Comparison of ENCODE assay signal across 13 cellular contexts in the genomic region with DNA sequence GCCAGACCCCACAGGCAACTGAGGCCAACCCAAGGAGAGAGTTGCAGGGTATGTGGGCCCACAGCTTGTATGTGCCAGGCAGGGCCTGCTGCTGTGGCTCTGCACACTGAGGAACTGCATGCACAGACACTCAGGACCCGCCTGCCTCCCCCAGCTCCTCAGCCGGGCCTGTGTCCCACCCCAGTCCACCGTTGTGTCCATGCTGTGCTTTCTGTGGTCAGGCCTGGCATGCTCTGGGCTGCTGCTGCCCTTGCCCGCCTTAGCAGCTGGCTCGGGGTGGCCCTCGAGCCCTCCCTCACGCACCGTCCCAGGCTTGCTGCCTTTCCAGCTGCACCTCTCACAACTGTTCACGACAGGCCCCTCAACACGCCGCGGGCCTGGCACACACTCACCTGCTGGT. TPM values are rescaled to one million over a fixed set of nuclear protein-coding genes. Genes with fewer than 3 reads are reported as not detected.
DNase-seq lines count a peak whose midpoint lies in the region; ATAC-seq and TF ChIP-seq lines count a peak whose summit lies in the region.
"Had no signal": no experiment of that assay in that cellular context is flagged by ENCODE, and none has a peak within 500 bp of the region (broad histone marks: within the 10 kb centered on the region; RNA-seq: fewer than 3 reads in every experiment).

No MANE protein-coding gene starts in this region.

- no peaks in the 10 kb centered on the region for H3K9me3 ChIP-seq in mesenchymal stem cell (ENCODE audit: control insufficient read depth, low read length)
- no peaks in the 10 kb centered on the region for H3K9me3 ChIP-seq in thoracic aorta
- H3K9me3 ChIP-seq: body of pancreas, SJSA1 had no signal

- peak overlapping the region; percentile 97 for H3K27ac Mint-ChIP-seq in activated T-cell treated with anti-CD3 and anti-CD28 coated beads, Interleukin-2, amount 50 U/mL, for 72 hours
- peak overlapping the region; percentile 93 for H3K27ac Mint-ChIP-seq in activated T-helper 2 cell treated with anti-CD3 and anti-CD28 coated beads, Interferon-gamma antibody, Interleukin-2, Interleukin-4, amounts not matched to agents 10 μg/mL and 5 μg/mL and 100 μg/mL, durations not matched to agents 14 hours and 24 hours and 36 hours

- peak overlapping the region; percentile 96 to 98 for H2BK12ac ChIP-seq in mesenchymal stem cell (ENCODE audit: low read length in 2 of 2)

- peak overlapping the region; percentile 50 for H2BK120ac ChIP-seq in mesenchymal stem cell (ENCODE audit: low read depth, low read length)

- H3K27me3 ChIP-seq in mesenchymal stem cell (ENCODE audit: control insufficient read depth in 1 of 2, insufficient read depth in 1 of 2, low read length in 2 of 2), result no peaks in the 10 kb centered on the region
- H3K27me3 ChIP-seq in thoracic aorta (replicated peaks; ENCODE audit: insufficient read depth), result no peaks in the 10 kb centered on the region
- H3K27me3 ChIP-seq: body of pancreas had no signal

- H4K91ac ChIP-seq in mesenchymal stem cell (ENCODE audit: low read length), result peak overlapping the region; percentile 99

- H3K4me1 ChIP-seq in mesenchymal stem cell (ENCODE audit: control insufficient read depth, insufficient read depth, low read depth, low read length) (peaks cover 44% of the 10 kb centered on the region), thoracic aorta (ENCODE audit: control insufficient read depth in 1 of 2, low read depth in 2 of 2) (peaks cover 44 to 88% of the 10 kb centered on the region in 2 donors)
- H3K4me1 ChIP-seq: SJSA1 had no signal

- H3K4ac ChIP-seq in mesenchymal stem cell (ENCODE audit: low read depth in 1 of 2, low read length in 2 of 2), result peak overlapping the region; percentile 62 to 92

- peaks cover 85% of the 10 kb centered on the region for H3K4me1 Mint-ChIP-seq in activated T-cell treated with anti-CD3 and anti-CD28 coated beads, Interleukin-2, amount 50 U/mL, for 72 hours (ENCODE audit: low read depth)
- H3K4me1 Mint-ChIP-seq in activated T-helper 2 cell treated with anti-CD3 and anti-CD28 coated beads, Interferon-gamma antibody, Interleukin-2, Interleukin-4, amounts not matched to agents 10 μg/mL and 5 μg/mL and 100 μg/mL, durations not matched to agents 14 hours and 24 hours and 36 hours (ENCODE audit: low read depth), result peaks cover 78% of the 10 kb centered on the region

- no peak for ATAC-seq in activated T-cell treated with anti-CD3 and anti-CD28 coated beads, Interleukin-2, amount 50 U/mL, for 72 hours (replicated peaks in 1 of 2)
- no peak for ATAC-seq in thoracic aorta (ENCODE audit: insufficient number of reproducible peaks, low FRiP score, low read depth)
- ATAC-seq: body of pancreas had no signal

- H4K8ac ChIP-seq in mesenchymal stem cell (ENCODE audit: low read length), result peak overlapping the region; percentile 79

- no peak for DNase-seq in activated T-cell treated with anti-CD3 and anti-CD28 coated beads, Interleukin-2, amount 50 U/mL, for 72 hours
- DNase-seq in activated T-cell treated with anti-CD3 and anti-CD28 coated beads, Interleukin-2, amount 50 U/mL, for 1 hour, result no peak
- DNase-seq in activated T-helper 2 cell treated with anti-CD3 and anti-CD28 coated beads, Interferon-gamma antibody, Interleukin-2, Interleukin-4, amounts not matched to agents 10 μg/mL and 5 μg/mL and 100 μg/mL, durations not matched to agents 14 hours and 24 hours and 36 hours (ENCODE audit: low spot score), result no peak
- DNase-seq in mesenchymal stem cell, result no peak
- DNase-seq in thoracic aorta (ENCODE audit: low spot score), result no peak
- no peak for DNase-seq in NCI-H2081 treated with DMSO at 0.1 percent for 48 hours (lab: John Stamatoyannopoulos, UW)
- DNase-seq in central memory CD4-positive, alpha-beta T cell, result no peak
- no peak for DNase-seq in amygdala (lab: John Stamatoyannopoulos, UW)
- DNase-seq: activated CD4-positive, CD25-positive, alpha-beta regulatory T cell treated with anti-CD3 and anti-CD28 coated beads, Interleukin-2, amount 50 U/mL, for 72 hours; body of pancreas; NCI-H1417 treated with DMSO at 0.1 percent for 48 hours; NCI-H526 treated with DMSO at 0.1 percent for 48 hours had no signal

- 96% methylated on average over 12 of the region's 12 CpGs for WGBS in mesenchymal stem cell

- no peak overlapping the region for H3K4me2 ChIP-seq in mesenchymal stem cell (ENCODE audit: low read length, poor library complexity, severe bottlenecking)

- H3K27ac ChIP-seq in mesenchymal stem cell (ENCODE audit: low read length, poor library complexity, severe bottlenecking) (no peak overlapping the region), thoracic aorta (peak overlapping the region; percentile 91 to 98)
- H3K27ac ChIP-seq: SJSA1 had no signal

- H3K79me1 ChIP-seq in mesenchymal stem cell (replicated peaks; ENCODE audit: low read length, poor library complexity, severe bottlenecking), result peaks cover 10% of the 10 kb centered on the region

- no peaks in the 10 kb centered on the region for H3K27me3 Mint-ChIP-seq in activated T-cell treated with anti-CD3 and anti-CD28 coated beads, Interleukin-2, amount 50 U/mL, for 72 hours (ENCODE audit: low read depth)
- no peaks in the 10 kb centered on the region for H3K27me3 Mint-ChIP-seq in activated T-helper 2 cell treated with anti-CD3 and anti-CD28 coated beads, Interferon-gamma antibody, Interleukin-2, Interleukin-4, amounts not matched to agents 10 μg/mL and 5 μg/mL and 100 μg/mL, durations not matched to agents 14 hours and 24 hours and 36 hours (ENCODE audit: low read depth)

- H3K18ac ChIP-seq in mesenchymal stem cell (ENCODE audit: low read depth in 1 of 2, low read length in 2 of 2), result peak overlapping the region; percentile 85 to 96

- TF ChIP-seq CTCF in thoracic aorta (IDR thresholded peaks at IDR 0.05), result no peak

- H3K4me3 ChIP-seq in mesenchymal stem cell (ENCODE audit: insufficient read depth in 1 of 2, low read depth in 1 of 2, low read length in 2 of 2) (no peak overlapping the region), thoracic aorta (no peak overlapping the region)
- H3K4me3 ChIP-seq: body of pancreas, SJSA1 had no signal

- peak overlapping the region; percentile 64 for H2AK5ac ChIP-seq in mesenchymal stem cell (ENCODE audit: low read length, severe bottlenecking)

- H3K23ac ChIP-seq in mesenchymal stem cell (ENCODE audit: low read length in 2 of 2), result peak overlapping the region in 1 of 2 experiments; percentile 89

- H3K36me3 ChIP-seq in mesenchymal stem cell (ENCODE audit: control insufficient read depth in 1 of 2, insufficient read depth in 2 of 2, low read depth in 1 of 2, low read length in 2 of 2) (peaks cover 7 to 27% of the 10 kb centered on the region in 2 experiments), thoracic aorta (no peaks in the 10 kb centered on the region)
- H3K36me3 ChIP-seq: SJSA1 had no signal

- peak overlapping the region in 1 of 2 experiments; percentile 68 for H3K14ac ChIP-seq in mesenchymal stem cell (ENCODE audit: low read length in 2 of 2)

- no peak overlapping the region for H2AFZ ChIP-seq in mesenchymal stem cell (ENCODE audit: low read depth, low read length)

- H3K9me3 Mint-ChIP-seq in activated T-cell treated with anti-CD3 and anti-CD28 coated beads, Interleukin-2, amount 50 U/mL, for 72 hours, result no peaks in the 10 kb centered on the region
- H3K9me3 Mint-ChIP-seq in activated T-helper 2 cell treated with anti-CD3 and anti-CD28 coated beads, Interferon-gamma antibody, Interleukin-2, Interleukin-4, amounts not matched to agents 10 μg/mL and 5 μg/mL and 100 μg/mL, durations not matched to agents 14 hours and 24 hours and 36 hours, result no peaks in the 10 kb centered on the region

- H3K4me3 Mint-ChIP-seq in activated T-cell treated with anti-CD3 and anti-CD28 coated beads, Interleukin-2, amount 50 U/mL, for 72 hours, result peak overlapping the region; percentile 96 to 98
- H3K4me3 Mint-ChIP-seq in activated T-helper 2 cell treated with anti-CD3 and anti-CD28 coated beads, Interferon-gamma antibody, Interleukin-2, Interleukin-4, amounts not matched to agents 10 μg/mL and 5 μg/mL and 100 μg/mL, durations not matched to agents 14 hours and 24 hours and 36 hours (ENCODE audit: low read depth), result peak overlapping the region; percentile 78

- peak overlapping the region; percentile 83 for H2BK15ac ChIP-seq in mesenchymal stem cell (ENCODE audit: low read depth, poor library complexity, severe bottlenecking)

- H2BK5ac ChIP-seq in mesenchymal stem cell (ENCODE audit: low read depth, low read length, poor library complexity, severe bottlenecking), result no peak overlapping the region

- peak overlapping the region; percentile 100 for H3K9ac ChIP-seq in mesenchymal stem cell (ENCODE audit: low read length)

- intact Hi-C loops in activated T-helper 2 cell treated with anti-CD3 and anti-CD28 coated beads, Interferon-gamma antibody, Interleukin-2, Interleukin-4, amounts not matched to agents 10 μg/mL and 5 μg/mL and 100 μg/mL, durations not matched to agents 14 hours and 24 hours and 36 hours (cut with micrococcal nuclease), result no loop called here

- H3K36me3 Mint-ChIP-seq in activated T-cell treated with anti-CD3 and anti-CD28 coated beads, Interleukin-2, amount 50 U/mL, for 72 hours (ENCODE audit: insufficient read depth in 2 of 2), result peaks cover 13 to 20% of the 10 kb centered on the region in 2 donors
- H3K36me3 Mint-ChIP-seq in activated T-helper 2 cell treated with anti-CD3 and anti-CD28 coated beads, Interferon-gamma antibody, Interleukin-2, Interleukin-4, amounts not matched to agents 10 μg/mL and 5 μg/mL and 100 μg/mL, durations not matched to agents 14 hours and 24 hours and 36 hours (ENCODE audit: low read depth), result peaks cover 67% of the 10 kb centered on the region

RNA-seq across cellular contexts. Expression of a gene that starts 4.1 kb away (rescaled TPM):
- total RNA-seq in activated T-cell treated with anti-CD3 and anti-CD28 coated beads, Interleukin-2, amount 50 U/mL, for 72 hours, result 100 to 1,000 TPM; 144 to 148 TPM
- 119 and 128 TPM in 2 replicates for total RNA-seq in activated T-helper 2 cell treated with anti-CD3 and anti-CD28 coated beads, Interferon-gamma antibody, Interleukin-2, Interleukin-4, amounts not matched to agents 10 μg/mL and 5 μg/mL and 100 μg/mL, durations not matched to agents 14 hours and 24 hours and 36 hours
- 199 TPM for polyA plus RNA-seq in mesenchymal stem cell (2013, experiment 1 of 2)
- 195 TPM for polyA plus RNA-seq in mesenchymal stem cell (2013, experiment 2 of 2)
- total RNA-seq in thoracic aorta, result 100 to 1,000 TPM; 123 to 185 TPM
- total RNA-seq: SJSA1 had no signal
